Comparison of ENCODE assay signal across 1 cellular context in genomic region chr13:114011226-114011625, GRCh38.
TF ChIP-seq lines count a peak whose summit lies in the region.

No MANE protein-coding gene starts in this region.

TF ChIP-seq in SK-N-SH, 30 proteins besides CTCF, POLR2A, EP300 and RAD21 (continued from another document):
- TF ChIP-seq, protein P1, sequence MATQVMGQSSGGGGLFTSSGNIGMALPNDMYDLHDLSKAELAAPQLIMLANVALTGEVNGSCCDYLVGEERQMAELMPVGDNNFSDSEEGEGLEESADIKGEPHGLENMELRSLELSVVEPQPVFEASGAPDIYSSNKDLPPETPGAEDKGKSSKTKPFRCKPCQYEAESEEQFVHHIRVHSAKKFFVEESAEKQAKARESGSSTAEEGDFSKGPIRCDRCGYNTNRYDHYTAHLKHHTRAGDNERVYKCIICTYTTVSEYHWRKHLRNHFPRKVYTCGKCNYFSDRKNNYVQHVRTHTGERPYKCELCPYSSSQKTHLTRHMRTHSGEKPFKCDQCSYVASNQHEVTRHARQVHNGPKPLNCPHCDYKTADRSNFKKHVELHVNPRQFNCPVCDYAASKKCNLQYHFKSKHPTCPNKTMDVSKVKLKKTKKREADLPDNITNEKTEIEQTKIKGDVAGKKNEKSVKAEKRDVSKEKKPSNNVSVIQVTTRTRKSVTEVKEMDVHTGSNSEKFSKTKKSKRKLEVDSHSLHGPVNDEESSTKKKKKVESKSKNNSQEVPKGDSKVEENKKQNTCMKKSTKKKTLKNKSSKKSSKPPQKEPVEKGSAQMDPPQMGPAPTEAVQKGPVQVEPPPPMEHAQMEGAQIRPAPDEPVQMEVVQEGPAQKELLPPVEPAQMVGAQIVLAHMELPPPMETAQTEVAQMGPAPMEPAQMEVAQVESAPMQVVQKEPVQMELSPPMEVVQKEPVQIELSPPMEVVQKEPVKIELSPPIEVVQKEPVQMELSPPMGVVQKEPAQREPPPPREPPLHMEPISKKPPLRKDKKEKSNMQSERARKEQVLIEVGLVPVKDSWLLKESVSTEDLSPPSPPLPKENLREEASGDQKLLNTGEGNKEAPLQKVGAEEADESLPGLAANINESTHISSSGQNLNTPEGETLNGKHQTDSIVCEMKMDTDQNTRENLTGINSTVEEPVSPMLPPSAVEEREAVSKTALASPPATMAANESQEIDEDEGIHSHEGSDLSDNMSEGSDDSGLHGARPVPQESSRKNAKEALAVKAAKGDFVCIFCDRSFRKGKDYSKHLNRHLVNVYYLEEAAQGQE (IDR thresholded peaks at IDR 0.05; ENCODE audit: low read depth, low read length) = no peak
- no peak for TF ChIP-seq FOXM1 (IDR thresholded peaks at IDR 0.05; ENCODE audit: low read depth)
- no peak for TF ChIP-seq NFIC (IDR thresholded peaks at IDR 0.05; ENCODE audit: borderline replicate concordance)
- no peak for TF ChIP-seq MEF2A (IDR thresholded peaks at IDR 0.05; ENCODE audit: borderline replicate concordance, low read depth)
- no peak for TF ChIP-seq ELF1 (IDR thresholded peaks at IDR 0.05)
- TF ChIP-seq FOXJ3 (CRISPR knock-in tag; IDR thresholded peaks at IDR 0.05) = no peak
- TF ChIP-seq EZH2phosphoT487 (IDR thresholded peaks at IDR 0.05; ENCODE audit: borderline replicate concordance, low read depth) = no peak
- TF ChIP-seq YY1 (IDR thresholded peaks at IDR 0.05; ENCODE audit: low read depth) = no peak
- TF ChIP-seq RCOR1 (IDR thresholded peaks at IDR 0.05; ENCODE audit: low read length) = no peak
- TF ChIP-seq GABPA (IDR thresholded peaks at IDR 0.05; ENCODE audit: low read depth) = no peak
- TF ChIP-seq RXRA (IDR thresholded peaks at IDR 0.05; ENCODE audit: borderline replicate concordance, low read depth) = no peak
- TF ChIP-seq RFX5 (IDR thresholded peaks at IDR 0.05; ENCODE audit: low read length) = no peak
- no peak for TF ChIP-seq POLR2AphosphoS5 (IDR thresholded peaks at IDR 0.05; ENCODE audit: low read depth, low read length)
- no peak for TF ChIP-seq GATA2 (CRISPR knock-in tag; IDR thresholded peaks at IDR 0.05)
- no peak for TF ChIP-seq PBX3 (IDR thresholded peaks at IDR 0.05)
